14 cellular contexts compared by ENCODE assay signal in the genomic region with DNA sequence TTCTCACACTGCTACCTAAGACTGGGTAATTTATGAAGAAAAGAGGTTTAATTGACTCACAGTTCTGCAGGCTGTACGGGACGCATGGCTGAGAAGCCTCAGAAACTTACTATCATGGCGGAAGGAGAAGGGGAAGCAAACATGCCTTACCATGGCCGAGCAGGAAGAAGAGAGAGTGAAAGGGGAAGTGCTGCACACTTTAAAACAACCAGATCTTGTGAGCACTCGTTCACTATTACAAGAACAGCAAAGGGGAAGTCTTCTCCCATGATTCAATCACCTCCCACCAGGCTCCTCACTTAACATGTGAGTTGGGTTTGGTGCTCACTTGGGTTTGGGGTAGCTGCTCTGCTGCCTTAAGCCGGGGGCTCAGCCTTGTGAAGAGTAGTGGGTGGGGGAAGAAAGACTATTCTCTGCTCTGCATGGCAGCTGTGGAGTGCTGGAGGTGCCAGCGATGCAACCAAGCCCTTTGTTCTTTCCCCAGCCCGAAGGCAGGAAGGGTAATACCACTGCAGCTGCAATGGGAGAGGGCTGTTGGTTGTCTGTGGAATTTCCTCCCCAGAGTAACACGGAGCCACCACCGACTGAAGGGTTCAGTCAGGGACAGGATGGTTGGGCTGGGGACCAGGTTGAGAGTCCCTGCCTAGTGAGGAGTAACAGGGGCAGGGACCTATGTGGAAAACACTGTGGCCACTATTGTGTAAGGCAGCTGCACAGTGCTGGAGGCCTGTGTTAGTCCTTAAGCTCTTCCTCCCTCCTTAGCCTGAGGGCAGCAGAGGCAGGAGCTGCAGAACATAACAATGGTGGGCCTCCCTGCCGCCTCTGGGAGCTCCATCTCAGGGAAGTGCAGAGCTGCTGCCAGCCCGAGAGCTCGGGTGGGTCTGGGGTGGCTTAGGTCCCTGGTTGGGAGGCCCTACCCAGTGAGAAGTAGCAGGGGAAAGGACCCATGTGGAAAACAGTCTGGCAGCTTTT.
A peak's percentile ranks its signal among the peaks of the same experiment; 100 is the strongest.
DNase-seq lines count a peak whose midpoint lies in the region; ATAC-seq and TF ChIP-seq lines count a peak whose summit lies in the region.
"Had no signal": no experiment of that assay in that cellular context is flagged by ENCODE, and none has a peak within 500 bp of the region (broad histone marks: within the 10 kb centered on the region; RNA-seq: fewer than 3 reads in every experiment).

No MANE protein-coding gene starts in this region.

- no peak for DNase-seq in Right ventricle myocardium superior
- no peak for DNase-seq in cardiac septum (ENCODE audit: low spot score)
- DNase-seq in SIG-M5 (lab: John Stamatoyannopoulos, UW): peak; percentile 65
- peak; percentile 58 for DNase-seq in islet precursor cell
- no peak for DNase-seq in stimulated activated naive CD4-positive, alpha-beta T cell treated with Interleukin-2 at 50 U/mL for 16 hours (lab: John Stamatoyannopoulos, UW)
- DNase-seq in NCI-H187 treated with DMSO at 0.1 percent for 48 hours (lab: John Stamatoyannopoulos, UW): no peak
- DNase-seq in ascending aorta (ENCODE audit: low spot score in 2 of 2): no peak
- DNase-seq in HUDEP-2 (lab: John Stamatoyannopoulos, UW; ENCODE audit: unreplicated experiment in 76 of 76): no peak
- DNase-seq: 8988T; activated gamma-delta T cell treated with Interleukin-2 at 50 U/mL for 16 hours; effector memory CD4-positive, alpha-beta T cell; natural killer cell; T-helper 9 cell had no signal

- ATAC-seq in Right ventricle myocardium superior (ENCODE audit: poor library complexity): peak; percentile 12

- H3K4me3 ChIP-seq in ascending aorta: no peak overlapping the region
- H3K4me3 ChIP-seq: suprapubic skin had no signal

- TF ChIP-seq CTCF in ascending aorta (IDR thresholded peaks at IDR 0.05): no peak

- H3K36me3 ChIP-seq in ascending aorta: no peaks in the 10 kb centered on the region
- H3K36me3 ChIP-seq: suprapubic skin had no signal

- no peaks in the 10 kb centered on the region for H3K4me1 ChIP-seq in ascending aorta
- H3K4me1 ChIP-seq: suprapubic skin had no signal

- H3K27me3 ChIP-seq in ascending aorta: no peaks in the 10 kb centered on the region
- H3K27me3 ChIP-seq: suprapubic skin had no signal

- no peaks in the 10 kb centered on the region for H3K9me3 ChIP-seq in ascending aorta
- H3K9me3 ChIP-seq: suprapubic skin had no signal

- intact Hi-C loops in Right ventricle myocardium superior (cut with DNase I): no loop called here
- intact Hi-C loops in cardiac septum (cut with DNase I): no loop called here
- intact Hi-C loops in ascending aorta (cut with DNase I): no loop called here

- H3K27ac ChIP-seq in ascending aorta: no peak overlapping the region
- H3K27ac ChIP-seq: suprapubic skin had no signal

Comparison
In these comparisons a context has a peak if more than half of its experiments do, and no peak if none do; other contexts are left out.
1. DNase-seq: peak in SIG-M5 (single experiment) and islet precursor cell (single experiment); none in Right ventricle myocardium superior (single experiment), cardiac septum (single experiment), stimulated activated naive CD4-positive, alpha-beta T cell treated with Interleukin-2 at 50 U/mL for 16 hours (single experiment), NCI-H187 treated with DMSO at 0.1 percent for 48 hours (single experiment), ascending aorta (0 of 2) and HUDEP-2 (0 of 76).